In the genomic region with DNA sequence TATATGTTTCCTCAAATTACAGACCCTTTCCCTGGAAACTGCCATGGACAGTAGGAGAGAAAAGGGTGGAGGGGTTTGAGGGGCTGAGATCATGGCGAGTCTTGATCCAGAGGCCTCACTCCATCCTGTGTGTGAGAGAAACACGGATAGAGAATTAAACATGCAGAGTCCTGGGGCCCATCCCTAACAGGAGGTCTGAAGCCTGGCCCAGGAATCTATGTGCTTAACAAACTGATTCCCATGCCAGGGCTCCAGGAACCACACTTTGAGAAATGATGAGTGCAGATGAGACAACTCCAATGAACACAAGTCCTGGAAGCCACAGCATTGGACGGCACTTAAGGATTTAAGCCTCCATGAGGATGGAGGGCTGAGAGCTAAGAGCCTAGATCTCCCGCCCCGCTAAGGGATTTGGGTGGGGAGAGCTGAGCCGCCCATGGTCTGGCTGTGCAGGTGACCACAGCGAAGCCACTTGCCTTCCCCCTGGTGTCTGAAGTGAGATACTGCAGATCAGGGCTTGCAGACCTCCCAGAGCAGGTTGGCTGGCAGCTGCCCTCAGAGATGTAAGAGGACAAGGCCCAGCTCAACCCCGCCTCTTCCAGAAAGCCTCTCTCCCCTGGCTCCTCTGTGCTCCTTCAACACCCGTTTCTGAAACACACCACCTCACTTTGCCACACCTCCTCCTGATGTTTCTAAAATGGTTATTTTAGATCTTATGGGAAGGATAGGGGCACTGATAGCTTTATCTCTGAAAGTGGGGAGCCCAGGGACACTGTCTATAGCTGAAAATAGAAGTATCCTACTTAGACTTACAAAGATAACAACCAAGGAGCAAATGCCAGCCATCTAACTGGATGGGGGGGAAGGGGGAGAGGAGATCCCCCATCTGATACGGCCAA, we compare ENCODE assay signal across 9 cellular contexts. TPM values are rescaled to one million over a fixed set of nuclear protein-coding genes. Genes with fewer than 3 reads are reported as not detected.
DNase-seq lines count a peak whose midpoint lies in the region; ATAC-seq, FAIRE-seq and TF ChIP-seq lines count a peak whose summit lies in the region.
"Had no signal": no experiment of that assay in that cellular context is flagged by ENCODE, and none has a peak within 500 bp of the region (broad histone marks: within the 10 kb centered on the region; RNA-seq: fewer than 3 reads in every experiment).

No MANE protein-coding gene starts in this region.

- no peak for TF ChIP-seq POLR2A in K562 (conservative IDR thresholded peaks at IDR 0.05)

- no peak for TF ChIP-seq EP300 in K562 (IDR thresholded peaks at IDR 0.05; ENCODE audit: low read length)

- no peaks in the 10 kb centered on the region; the same call in 1 of the 2 replicates for H4K20me1 ChIP-seq in K562 (replicated peaks; ENCODE audit: control insufficient read depth, insufficient read depth, low read length)

- H3K27ac Mint-ChIP-seq in stimulated activated memory B cell treated with anti-CD40 and anti-IgM and Interleukin-4, amounts not matched to agents 10 μg/mL and 1 μg/mL and 100 μg/mL, for 72 hours, result no peak overlapping the region
- H3K27ac Mint-ChIP-seq: activated naive CD4-positive, alpha-beta T cell treated with anti-CD3 and anti-CD28 coated beads, Interleukin-2, amount 50 U/mL, for 24 hours had no signal

- no peak overlapping the region for H3K27ac ChIP-seq in K562 (ENCODE audit: extremely low read depth, low read depth, low read length)

- no peaks in the 10 kb centered on the region for H3K9me3 Mint-ChIP-seq in stimulated activated memory B cell treated with anti-CD40 and anti-IgM and Interleukin-4, amounts not matched to agents 10 μg/mL and 1 μg/mL and 100 μg/mL, for 72 hours
- H3K9me3 Mint-ChIP-seq: activated naive CD4-positive, alpha-beta T cell treated with anti-CD3 and anti-CD28 coated beads, Interleukin-2, amount 50 U/mL, for 24 hours had no signal

- no peaks in the 10 kb centered on the region for H3K9me3 ChIP-seq in K562 (replicated peaks; ENCODE audit: control insufficient read depth, insufficient read depth, low read depth, low read length)

- H3K4me3 Mint-ChIP-seq in stimulated activated memory B cell treated with anti-CD40 and anti-IgM and Interleukin-4, amounts not matched to agents 10 μg/mL and 1 μg/mL and 100 μg/mL, for 72 hours, result no peak overlapping the region
- H3K4me3 Mint-ChIP-seq: activated naive CD4-positive, alpha-beta T cell treated with anti-CD3 and anti-CD28 coated beads, Interleukin-2, amount 50 U/mL, for 24 hours had no signal

- H3K9ac ChIP-seq in K562 (ENCODE audit: insufficient read depth in 1 of 2, low read depth in 2 of 2, low read length in 2 of 2), result no peak overlapping the region

- POLR2A ChIA-PET in K562 (lab: Yijun Ruan, JAX), result interaction anchor here (0.7 to 1.6 kb wide), 7 partner anchors 10 to 570 kb away, joined by 3 to 7 read pairs (median 3); no protein-coding TSS in a partner anchor

- CTCF ChIA-PET in K562 (lab: Yijun Ruan, JAX; ENCODE audit: low intra/inter-chr PET ratio), result interaction anchor here (0.6 to 4.5 kb wide), 5 partner anchors 9 to 1458 kb away, joined by 3 to 57 read pairs (median 4); partner anchors contain the start of gene POLR3A

- peak; percentile 67 for ATAC-seq in HG03196 (IDR thresholded peaks at IDR 0.05; ENCODE audit: unreplicated experiment)
- peak; percentile 94 for ATAC-seq in K562
- peak; percentile 68 for ATAC-seq in stimulated activated memory B cell treated with anti-CD40 and anti-IgM and Interleukin-4, amounts not matched to agents 10 μg/mL and 1 μg/mL and 100 μg/mL, for 72 hours

- H3K4me1 Mint-ChIP-seq in stimulated activated memory B cell treated with anti-CD40 and anti-IgM and Interleukin-4, amounts not matched to agents 10 μg/mL and 1 μg/mL and 100 μg/mL, for 72 hours, result peaks cover 8% of the 10 kb centered on the region
- H3K4me1 Mint-ChIP-seq: activated naive CD4-positive, alpha-beta T cell treated with anti-CD3 and anti-CD28 coated beads, Interleukin-2, amount 50 U/mL, for 24 hours had no signal

- intact Hi-C loops in K562 (cut with micrococcal nuclease), result loop anchor here (2.0 to 5.0 kb wide), 4 partner anchors 21 to 195 kb away; no protein-coding TSS in a partner anchor

- in situ Hi-C loops in K562 (cut with MboI), result no loop called here

- BruUV-seq in K562 (replicated peaks; lab: Mats Ljungman, UMichigan), result no TSS peak

- H3K36me3 ChIP-seq in K562 (ENCODE audit: control insufficient read depth, insufficient read depth, low read length), result no peaks in the 10 kb centered on the region

- no peaks in the 10 kb centered on the region for H3K79me2 ChIP-seq in K562 (ENCODE audit: control insufficient read depth, insufficient read depth, low read length)

- 11% methylated on average over 10 of the region's 10 CpGs for WGBS in K562 (ENCODE audit: insufficient coverage, low coverage, missing lambda C conversion rate)

- H3K4me2 ChIP-seq in K562 (ENCODE audit: insufficient read depth, low read length), result no peak overlapping the region

- H3K4me1 ChIP-seq in K562 (replicated peaks in 1 of 2; ENCODE audit: control insufficient read depth in 2 of 2, insufficient read depth in 2 of 2, low read length in 2 of 2), result peaks cover 7 to 14% of the 10 kb centered on the region in 2 experiments

- H2AFZ ChIP-seq in K562 (ENCODE audit: low read depth, low read length), result peak overlapping the region; percentile 44; the same call in 1 of the 2 replicates

- TF ChIP-seq RAD21 in K562 (CRISPR knock-in tag; conservative IDR thresholded peaks at IDR 0.05 in 1 of 2, IDR thresholded peaks at IDR 0.05 in 1 of 2), result peak; percentile 81 to 95

- DNase-seq in DMS53 treated with DMSO at 0.1 percent for 48 hours (lab: John Stamatoyannopoulos, UW; ENCODE audit: unreplicated experiment) (peak; percentile 68), GM19240 (ENCODE audit: insufficient read length, low spot score) (peak; percentile 65), OCI-M1 (lab: John Stamatoyannopoulos, UW) (peak; percentile 75), K562 (ENCODE audit: extremely low read depth in 1 of 4, low spot score in 3 of 4) (peak; percentile 81 to 84 (median 83)), kidney tubule cell (ENCODE audit: low spot score) (peak; percentile 68), NCI-H2081 treated with DMSO at 0.1 percent for 48 hours (lab: John Stamatoyannopoulos, UW) (no peak)

- no peak overlapping the region for H3K4me3 ChIP-seq in K562

- no peaks in the 10 kb centered on the region for H3K27me3 Mint-ChIP-seq in stimulated activated memory B cell treated with anti-CD40 and anti-IgM and Interleukin-4, amounts not matched to agents 10 μg/mL and 1 μg/mL and 100 μg/mL, for 72 hours
- H3K27me3 Mint-ChIP-seq: activated naive CD4-positive, alpha-beta T cell treated with anti-CD3 and anti-CD28 coated beads, Interleukin-2, amount 50 U/mL, for 24 hours had no signal

- H3K9me1 ChIP-seq in K562 (ENCODE audit: control insufficient read depth, insufficient read depth, low read length), result no peaks in the 10 kb centered on the region

- no peaks in the 10 kb centered on the region for H3K36me3 Mint-ChIP-seq in stimulated activated memory B cell treated with anti-CD40 and anti-IgM and Interleukin-4, amounts not matched to agents 10 μg/mL and 1 μg/mL and 100 μg/mL, for 72 hours
- H3K36me3 Mint-ChIP-seq: activated naive CD4-positive, alpha-beta T cell treated with anti-CD3 and anti-CD28 coated beads, Interleukin-2, amount 50 U/mL, for 24 hours had no signal

- H3K27me3 ChIP-seq in K562 (ENCODE audit: control insufficient read depth in 2 of 2, insufficient read depth in 2 of 2, low read length in 2 of 2), result peaks cover 3 to 6% of the 10 kb centered on the region in 2 experiments; a peak in 1 of 5 replicates

- peak; percentile 92 to 97 (median 94) for TF ChIP-seq CTCF in K562 (IDR thresholded peaks at IDR 0.05 in 2 of 3, conservative IDR thresholded peaks at IDR 0.05 in 1 of 3; ENCODE audit: insufficient read depth in 2 of 3, low read depth in 1 of 3, low read length in 3 of 3)

- peak; percentile 91 for FAIRE-seq in K562 (lab: Jason Lieb, UNC)

RNA-seq across cellular contexts. Expression of gene EIF5AL1, which starts 24.8 kb away (rescaled TPM):
- total RNA-seq in K562 (2011; cell fraction: chromatin; rRNA removed; ENCODE audit: low replicate concordance), result 0.16 TPM in 1 of 2 replicates, not detected in the other
- 0.13 and 0.17 TPM in 2 replicates for total RNA-seq in K562 (2011; cell fraction: nucleolus; rRNA removed)
- total RNA-seq in K562 (2011; cell fraction: nucleoplasm; rRNA removed), result 0.15 and 0.31 TPM in 2 replicates
- total RNA-seq in K562 (2014; rRNA removed), result 0.65 and 0.68 TPM in 2 replicates
- 0.80 and 0.83 TPM in 2 replicates for total RNA-seq in K562 (2014; rRNA removed; fragmentation: Illumina TruSeq; extraction: Trizol)
- 0.18 and 0.30 TPM in 2 replicates for total RNA-seq in K562 (2015; rRNA removed; fragmentation: Illumina TruSeq; extraction: Trizol)
- 0.27 and 0.31 TPM in 2 replicates for total RNA-seq in K562 (2021)
- 1.6 and 1.8 TPM in 2 replicates for polyA plus RNA-seq in K562 (2011; rRNA removed)
- polyA plus RNA-seq in K562 (2011; cell fraction: cytosol; rRNA removed), result 0.97 and 1.1 TPM in 2 replicates
- 0.20 and 0.35 TPM in 2 replicates for polyA plus RNA-seq in K562 (2011; cell fraction: nucleus; rRNA removed)
- polyA plus RNA-seq in K562 (2012), result 0.54 and 1.1 TPM in 2 replicates
- polyA plus RNA-seq in K562 (2014; fragmentation: Illumina TruSeq; extraction: Trizol), result 3.2 and 3.4 TPM in 2 replicates
- polyA plus RNA-seq in K562 (2014; fragmentation: Nextera tagmentation; extraction: Ambion mirVana), result under 1 TPM in 1 of 2 experiments, not detected in 1; 0.03 TPM
- 0.37 and 0.43 TPM in 2 replicates for polyA plus RNA-seq in K562 (2014; rRNA removed)
- 3.2 and 4.7 TPM in 2 replicates for polyA minus RNA-seq in K562 (2011; rRNA and poly(A)+ RNA removed)
- polyA minus RNA-seq in K562 (2011; cell fraction: cytosol; rRNA and poly(A)+ RNA removed), result 0.64 and 0.67 TPM in 2 replicates
- polyA minus RNA-seq in K562 (2011; cell fraction: nucleus; rRNA and poly(A)+ RNA removed), result under 0.01 and 0.11 TPM in 2 replicates

RNA-seq across cellular contexts. Expression of gene ZCCHC24, which starts 42.1 kb away (rescaled TPM):
- total RNA-seq in K562 (2011; cell fraction: chromatin; rRNA removed; ENCODE audit: low replicate concordance), result 4.0 and 6.3 TPM in 2 replicates
- 4.8 and 4.9 TPM in 2 replicates for total RNA-seq in K562 (2011; cell fraction: nucleolus; rRNA removed)
- 4.4 and 6.7 TPM in 2 replicates for total RNA-seq in K562 (2011; cell fraction: nucleoplasm; rRNA removed)
- total RNA-seq in K562 (2014; rRNA removed) (3.6 and 4.9 TPM in 2 replicates), K562 (2014; rRNA removed; fragmentation: Illumina TruSeq; extraction: Trizol) (3.9 and 4.0 TPM in 2 replicates), K562 (2015; rRNA removed; fragmentation: Illumina TruSeq; extraction: Trizol) (5.5 and 5.7 TPM in 2 replicates), K562 (2021) (11.0 and 11.5 TPM in 2 replicates)
- polyA plus RNA-seq in K562 (2011; rRNA removed) (4.6 and 5.0 TPM in 2 replicates), K562 (2014; fragmentation: Illumina TruSeq; extraction: Trizol) (7.0 and 7.6 TPM in 2 replicates), K562 (2014; fragmentation: Nextera tagmentation; extraction: Ambion mirVana) (under 1 TPM; 0.84 to 0.86 TPM), K562 (2014; rRNA removed) (5.1 and 6.0 TPM in 2 replicates)
- 4.7 and 8.4 TPM in 2 replicates for polyA plus RNA-seq in K562 (2011; cell fraction: cytosol; rRNA removed)
- 3.1 and 5.6 TPM in 2 replicates for polyA plus RNA-seq in K562 (2011; cell fraction: nucleus; rRNA removed)
- polyA plus RNA-seq in K562 (2012), result 6.8 and 12.0 TPM in 2 replicates
- polyA minus RNA-seq in K562 (2011; rRNA and poly(A)+ RNA removed), result 3.4 and 4.7 TPM in 2 replicates
- 6.1 and 6.4 TPM in 2 replicates for polyA minus RNA-seq in K562 (2011; cell fraction: cytosol; rRNA and poly(A)+ RNA removed)
- polyA minus RNA-seq in K562 (2011; cell fraction: nucleus; rRNA and poly(A)+ RNA removed), result 3.0 TPM in 2 replicates
